In the genomic region with DNA sequence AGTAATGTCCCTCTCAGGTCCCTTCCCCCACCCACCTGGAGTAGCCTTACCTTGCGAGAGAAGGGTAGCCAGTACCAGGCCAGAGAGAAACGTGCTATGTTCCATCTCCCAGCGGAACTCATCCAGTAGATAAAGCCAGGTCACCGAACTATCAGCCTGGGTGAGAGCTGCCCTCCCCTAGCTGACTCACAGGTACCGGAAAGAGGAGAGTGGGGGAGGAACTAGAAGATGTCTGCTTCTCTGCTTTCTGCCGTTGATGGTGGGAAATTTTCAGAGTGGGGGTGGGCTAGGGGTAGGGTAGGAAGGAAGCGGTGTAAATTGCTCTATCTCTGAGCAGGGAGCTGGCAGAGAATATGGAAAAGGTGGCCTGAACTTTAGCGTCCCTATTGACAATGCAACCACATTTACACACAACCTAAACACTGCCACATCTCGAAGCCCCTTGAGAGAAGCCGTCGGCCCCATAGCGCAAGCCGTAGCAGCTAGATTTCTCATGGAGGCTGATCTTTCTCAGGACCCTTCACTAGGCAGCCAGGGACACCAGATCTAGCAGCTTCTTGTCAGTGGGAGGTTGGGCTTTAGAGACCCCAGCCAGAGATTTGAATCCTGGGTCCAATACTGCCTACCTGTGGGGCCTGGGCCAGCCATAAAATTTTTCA, we compare ENCODE assay signal across 1 cellular context.
TF ChIP-seq lines count a peak whose summit lies in the region.

A gene (minus strand): TSS at position 203 of the 659 bp plus-strand sequence. CDS start 98 bp downstream, at position 105.

TF ChIP-seq in WTC11, 78 proteins besides CTCF, POLR2A, EP300 and RAD21 (continued from another document):
- TF ChIP-seq, protein P1, sequence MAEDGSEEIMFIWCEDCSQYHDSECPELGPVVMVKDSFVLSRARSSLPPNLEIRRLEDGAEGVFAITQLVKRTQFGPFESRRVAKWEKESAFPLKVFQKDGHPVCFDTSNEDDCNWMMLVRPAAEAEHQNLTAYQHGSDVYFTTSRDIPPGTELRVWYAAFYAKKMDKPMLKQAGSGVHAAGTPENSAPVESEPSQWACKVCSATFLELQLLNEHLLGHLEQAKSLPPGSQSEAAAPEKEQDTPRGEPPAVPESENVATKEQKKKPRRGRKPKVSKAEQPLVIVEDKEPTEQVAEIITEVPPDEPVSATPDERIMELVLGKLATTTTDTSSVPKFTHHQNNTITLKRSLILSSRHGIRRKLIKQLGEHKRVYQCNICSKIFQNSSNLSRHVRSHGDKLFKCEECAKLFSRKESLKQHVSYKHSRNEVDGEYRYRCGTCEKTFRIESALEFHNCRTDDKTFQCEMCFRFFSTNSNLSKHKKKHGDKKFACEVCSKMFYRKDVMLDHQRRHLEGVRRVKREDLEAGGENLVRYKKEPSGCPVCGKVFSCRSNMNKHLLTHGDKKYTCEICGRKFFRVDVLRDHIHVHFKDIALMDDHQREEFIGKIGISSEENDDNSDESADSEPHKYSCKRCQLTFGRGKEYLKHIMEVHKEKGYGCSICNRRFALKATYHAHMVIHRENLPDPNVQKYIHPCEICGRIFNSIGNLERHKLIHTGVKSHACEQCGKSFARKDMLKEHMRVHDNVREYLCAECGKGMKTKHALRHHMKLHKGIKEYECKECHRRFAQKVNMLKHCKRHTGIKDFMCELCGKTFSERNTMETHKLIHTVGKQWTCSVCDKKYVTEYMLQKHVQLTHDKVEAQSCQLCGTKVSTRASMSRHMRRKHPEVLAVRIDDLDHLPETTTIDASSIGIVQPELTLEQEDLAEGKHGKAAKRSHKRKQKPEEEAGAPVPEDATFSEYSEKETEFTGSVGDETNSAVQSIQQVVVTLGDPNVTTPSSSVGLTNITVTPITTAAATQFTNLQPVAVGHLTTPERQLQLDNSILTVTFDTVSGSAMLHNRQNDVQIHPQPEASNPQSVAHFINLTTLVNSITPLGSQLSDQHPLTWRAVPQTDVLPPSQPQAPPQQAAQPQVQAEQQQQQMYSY (CRISPR knock-in tag; IDR thresholded peaks at IDR 0.05) = no peak
- TF ChIP-seq JAZF1 (CRISPR knock-in tag; IDR thresholded peaks at IDR 0.05) (no peak), NR1H2 (CRISPR knock-in tag; IDR thresholded peaks at IDR 0.05) (no peak), RELA (CRISPR knock-in tag; IDR thresholded peaks at IDR 0.05; ENCODE audit: borderline replicate concordance) (no peak), CREB1 (CRISPR knock-in tag; IDR thresholded peaks at IDR 0.05) (no peak), ZNF138 (CRISPR knock-in tag; conservative IDR thresholded peaks at IDR 0.05) (no peak), ZNF671 (CRISPR knock-in tag; IDR thresholded peaks at IDR 0.05) (no peak), ETV6 (CRISPR knock-in tag; IDR thresholded peaks at IDR 0.05) (no peak)
- TF ChIP-seq, protein P2, sequence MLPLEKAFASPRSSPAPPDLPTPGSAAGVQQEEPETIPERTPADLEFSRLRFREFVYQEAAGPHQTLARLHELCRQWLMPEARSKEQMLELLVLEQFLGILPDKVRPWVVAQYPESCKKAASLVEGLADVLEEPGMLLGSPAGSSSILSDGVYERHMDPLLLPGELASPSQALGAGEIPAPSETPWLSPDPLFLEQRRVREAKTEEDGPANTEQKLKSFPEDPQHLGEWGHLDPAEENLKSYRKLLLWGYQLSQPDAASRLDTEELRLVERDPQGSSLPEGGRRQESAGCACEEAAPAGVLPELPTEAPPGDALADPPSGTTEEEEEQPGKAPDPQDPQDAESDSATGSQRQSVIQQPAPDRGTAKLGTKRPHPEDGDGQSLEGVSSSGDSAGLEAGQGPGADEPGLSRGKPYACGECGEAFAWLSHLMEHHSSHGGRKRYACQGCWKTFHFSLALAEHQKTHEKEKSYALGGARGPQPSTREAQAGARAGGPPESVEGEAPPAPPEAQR (CRISPR knock-in tag; IDR thresholded peaks at IDR 0.05) = no peak
- TF ChIP-seq, protein P3, sequence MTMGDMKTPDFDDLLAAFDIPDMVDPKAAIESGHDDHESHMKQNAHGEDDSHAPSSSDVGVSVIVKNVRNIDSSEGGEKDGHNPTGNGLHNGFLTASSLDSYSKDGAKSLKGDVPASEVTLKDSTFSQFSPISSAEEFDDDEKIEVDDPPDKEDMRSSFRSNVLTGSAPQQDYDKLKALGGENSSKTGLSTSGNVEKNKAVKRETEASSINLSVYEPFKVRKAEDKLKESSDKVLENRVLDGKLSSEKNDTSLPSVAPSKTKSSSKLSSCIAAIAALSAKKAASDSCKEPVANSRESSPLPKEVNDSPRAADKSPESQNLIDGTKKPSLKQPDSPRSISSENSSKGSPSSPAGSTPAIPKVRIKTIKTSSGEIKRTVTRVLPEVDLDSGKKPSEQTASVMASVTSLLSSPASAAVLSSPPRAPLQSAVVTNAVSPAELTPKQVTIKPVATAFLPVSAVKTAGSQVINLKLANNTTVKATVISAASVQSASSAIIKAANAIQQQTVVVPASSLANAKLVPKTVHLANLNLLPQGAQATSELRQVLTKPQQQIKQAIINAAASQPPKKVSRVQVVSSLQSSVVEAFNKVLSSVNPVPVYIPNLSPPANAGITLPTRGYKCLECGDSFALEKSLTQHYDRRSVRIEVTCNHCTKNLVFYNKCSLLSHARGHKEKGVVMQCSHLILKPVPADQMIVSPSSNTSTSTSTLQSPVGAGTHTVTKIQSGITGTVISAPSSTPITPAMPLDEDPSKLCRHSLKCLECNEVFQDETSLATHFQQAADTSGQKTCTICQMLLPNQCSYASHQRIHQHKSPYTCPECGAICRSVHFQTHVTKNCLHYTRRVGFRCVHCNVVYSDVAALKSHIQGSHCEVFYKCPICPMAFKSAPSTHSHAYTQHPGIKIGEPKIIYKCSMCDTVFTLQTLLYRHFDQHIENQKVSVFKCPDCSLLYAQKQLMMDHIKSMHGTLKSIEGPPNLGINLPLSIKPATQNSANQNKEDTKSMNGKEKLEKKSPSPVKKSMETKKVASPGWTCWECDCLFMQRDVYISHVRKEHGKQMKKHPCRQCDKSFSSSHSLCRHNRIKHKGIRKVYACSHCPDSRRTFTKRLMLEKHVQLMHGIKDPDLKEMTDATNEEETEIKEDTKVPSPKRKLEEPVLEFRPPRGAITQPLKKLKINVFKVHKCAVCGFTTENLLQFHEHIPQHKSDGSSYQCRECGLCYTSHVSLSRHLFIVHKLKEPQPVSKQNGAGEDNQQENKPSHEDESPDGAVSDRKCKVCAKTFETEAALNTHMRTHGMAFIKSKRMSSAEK (CRISPR knock-in tag; IDR thresholded peaks at IDR 0.05; ENCODE audit: borderline replicate concordance) = no peak
- TF ChIP-seq, protein P4, sequence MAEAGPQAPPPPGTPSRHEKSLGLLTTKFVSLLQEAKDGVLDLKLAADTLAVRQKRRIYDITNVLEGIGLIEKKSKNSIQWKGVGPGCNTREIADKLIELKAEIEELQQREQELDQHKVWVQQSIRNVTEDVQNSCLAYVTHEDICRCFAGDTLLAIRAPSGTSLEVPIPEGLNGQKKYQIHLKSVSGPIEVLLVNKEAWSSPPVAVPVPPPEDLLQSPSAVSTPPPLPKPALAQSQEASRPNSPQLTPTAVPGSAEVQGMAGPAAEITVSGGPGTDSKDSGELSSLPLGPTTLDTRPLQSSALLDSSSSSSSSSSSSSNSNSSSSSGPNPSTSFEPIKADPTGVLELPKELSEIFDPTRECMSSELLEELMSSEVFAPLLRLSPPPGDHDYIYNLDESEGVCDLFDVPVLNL (CRISPR knock-in tag; IDR thresholded peaks at IDR 0.05; ENCODE audit: borderline replicate concordance, low read depth) = no peak
- TF ChIP-seq, protein P5, sequence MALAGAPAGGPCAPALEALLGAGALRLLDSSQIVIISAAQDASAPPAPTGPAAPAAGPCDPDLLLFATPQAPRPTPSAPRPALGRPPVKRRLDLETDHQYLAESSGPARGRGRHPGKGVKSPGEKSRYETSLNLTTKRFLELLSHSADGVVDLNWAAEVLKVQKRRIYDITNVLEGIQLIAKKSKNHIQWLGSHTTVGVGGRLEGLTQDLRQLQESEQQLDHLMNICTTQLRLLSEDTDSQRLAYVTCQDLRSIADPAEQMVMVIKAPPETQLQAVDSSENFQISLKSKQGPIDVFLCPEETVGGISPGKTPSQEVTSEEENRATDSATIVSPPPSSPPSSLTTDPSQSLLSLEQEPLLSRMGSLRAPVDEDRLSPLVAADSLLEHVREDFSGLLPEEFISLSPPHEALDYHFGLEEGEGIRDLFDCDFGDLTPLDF (CRISPR knock-in tag; IDR thresholded peaks at IDR 0.05) = no peak
- TF ChIP-seq, protein P6, sequence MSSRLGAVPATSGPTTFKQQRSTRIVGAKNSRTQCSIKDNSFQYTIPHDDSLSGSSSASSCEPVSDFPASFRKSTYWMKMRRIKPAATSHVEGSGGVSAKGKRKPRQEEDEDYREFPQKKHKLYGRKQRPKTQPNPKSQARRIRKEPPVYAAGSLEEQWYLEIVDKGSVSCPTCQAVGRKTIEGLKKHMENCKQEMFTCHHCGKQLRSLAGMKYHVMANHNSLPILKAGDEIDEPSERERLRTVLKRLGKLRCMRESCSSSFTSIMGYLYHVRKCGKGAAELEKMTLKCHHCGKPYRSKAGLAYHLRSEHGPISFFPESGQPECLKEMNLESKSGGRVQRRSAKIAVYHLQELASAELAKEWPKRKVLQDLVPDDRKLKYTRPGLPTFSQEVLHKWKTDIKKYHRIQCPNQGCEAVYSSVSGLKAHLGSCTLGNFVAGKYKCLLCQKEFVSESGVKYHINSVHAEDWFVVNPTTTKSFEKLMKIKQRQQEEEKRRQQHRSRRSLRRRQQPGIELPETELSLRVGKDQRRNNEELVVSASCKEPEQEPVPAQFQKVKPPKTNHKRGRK (CRISPR knock-in tag; IDR thresholded peaks at IDR 0.05; ENCODE audit: borderline replicate concordance) = no peak
- TF ChIP-seq, protein P7, sequence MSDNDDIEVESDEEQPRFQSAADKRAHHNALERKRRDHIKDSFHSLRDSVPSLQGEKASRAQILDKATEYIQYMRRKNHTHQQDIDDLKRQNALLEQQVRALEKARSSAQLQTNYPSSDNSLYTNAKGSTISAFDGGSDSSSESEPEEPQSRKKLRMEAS (CRISPR knock-in tag; IDR thresholded peaks at IDR 0.05) = no peak
- TF ChIP-seq, protein P8, sequence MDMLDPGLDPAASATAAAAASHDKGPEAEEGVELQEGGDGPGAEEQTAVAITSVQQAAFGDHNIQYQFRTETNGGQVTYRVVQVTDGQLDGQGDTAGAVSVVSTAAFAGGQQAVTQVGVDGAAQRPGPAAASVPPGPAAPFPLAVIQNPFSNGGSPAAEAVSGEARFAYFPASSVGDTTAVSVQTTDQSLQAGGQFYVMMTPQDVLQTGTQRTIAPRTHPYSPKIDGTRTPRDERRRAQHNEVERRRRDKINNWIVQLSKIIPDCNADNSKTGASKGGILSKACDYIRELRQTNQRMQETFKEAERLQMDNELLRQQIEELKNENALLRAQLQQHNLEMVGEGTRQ (CRISPR knock-in tag; IDR thresholded peaks at IDR 0.05) = no peak
